In genomic region chr16:1871974-1872635, GRCh38 we compare ENCODE assay signal across 1 cellular context.
TF ChIP-seq lines count a peak whose summit lies in the region.

Gene MEIOB (minus strand): TSS chr16:1872164. CDS start chr16:1868175, 3,989 bp downstream.

TF ChIP-seq in WTC11, 78 proteins besides CTCF, POLR2A, EP300 and RAD21 (continued from another document and continues in another):
- TF ChIP-seq ATF2 (CRISPR knock-in tag; IDR thresholded peaks at IDR 0.05; ENCODE audit: borderline replicate concordance, low read depth) (no peak), ZNF121 (CRISPR knock-in tag; IDR thresholded peaks at IDR 0.05) (no peak), PRRX2 (CRISPR knock-in tag; IDR thresholded peaks at IDR 0.05) (no peak), NR2C2 (CRISPR knock-in tag; IDR thresholded peaks at IDR 0.05) (no peak), NFATC4 (CRISPR knock-in tag; IDR thresholded peaks at IDR 0.05) (no peak), TCF7 (CRISPR knock-in tag; IDR thresholded peaks at IDR 0.05; ENCODE audit: low read depth) (peak; percentile 89), ZNF317 (CRISPR knock-in tag; IDR thresholded peaks at IDR 0.05; ENCODE audit: borderline replicate concordance, low read depth) (no peak), FOXJ3 (CRISPR knock-in tag; IDR thresholded peaks at IDR 0.05; ENCODE audit: borderline replicate concordance) (no peak), ZNF416 (CRISPR knock-in tag; IDR thresholded peaks at IDR 0.05) (no peak), ZNF671 (CRISPR knock-in tag; IDR thresholded peaks at IDR 0.05) (no peak), JUN (CRISPR knock-in tag; IDR thresholded peaks at IDR 0.05) (no peak), ZBTB21 (CRISPR knock-in tag; IDR thresholded peaks at IDR 0.05; ENCODE audit: borderline replicate concordance) (no peak), TEAD1 (CRISPR knock-in tag; IDR thresholded peaks at IDR 0.05) (0 out of 2 replicates have a peak, but pooled peaks have one; percentile 35), MLX (CRISPR knock-in tag; IDR thresholded peaks at IDR 0.05) (no peak), RORB (CRISPR knock-in tag; IDR thresholded peaks at IDR 0.05) (no peak), TP53 (CRISPR knock-in tag; IDR thresholded peaks at IDR 0.05) (peak; percentile 60; the same call in 1 of the 2 replicates), ZNF138 (CRISPR knock-in tag; conservative IDR thresholded peaks at IDR 0.05) (no peak), SP1 (CRISPR knock-in tag; conservative IDR thresholded peaks at IDR 0.05) (peak; percentile 91), GABPB1 (CRISPR knock-in tag; IDR thresholded peaks at IDR 0.05) (no peak), IRF1 (CRISPR knock-in tag; IDR thresholded peaks at IDR 0.05) (no peak), NFYB (CRISPR knock-in tag; conservative IDR thresholded peaks at IDR 0.05; ENCODE audit: low read depth) (peak; percentile 31; the same call in 1 of the 2 replicates), ATF3 (CRISPR knock-in tag; conservative IDR thresholded peaks at IDR 0.05) (no peak), CREM (CRISPR knock-in tag; IDR thresholded peaks at IDR 0.05) (0 out of 2 replicates have a peak, but pooled peaks have one; percentile 24), ATF1 (CRISPR knock-in tag; IDR thresholded peaks at IDR 0.05) (no peak), TEAD4 (CRISPR knock-in tag; IDR thresholded peaks at IDR 0.05) (no peak), ZNF219 (CRISPR knock-in tag; IDR thresholded peaks at IDR 0.05; ENCODE audit: borderline replicate concordance) (no peak), PRDM15 (CRISPR knock-in tag; IDR thresholded peaks at IDR 0.05) (no peak)
- TF ChIP-seq, protein P1, sequence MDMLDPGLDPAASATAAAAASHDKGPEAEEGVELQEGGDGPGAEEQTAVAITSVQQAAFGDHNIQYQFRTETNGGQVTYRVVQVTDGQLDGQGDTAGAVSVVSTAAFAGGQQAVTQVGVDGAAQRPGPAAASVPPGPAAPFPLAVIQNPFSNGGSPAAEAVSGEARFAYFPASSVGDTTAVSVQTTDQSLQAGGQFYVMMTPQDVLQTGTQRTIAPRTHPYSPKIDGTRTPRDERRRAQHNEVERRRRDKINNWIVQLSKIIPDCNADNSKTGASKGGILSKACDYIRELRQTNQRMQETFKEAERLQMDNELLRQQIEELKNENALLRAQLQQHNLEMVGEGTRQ (CRISPR knock-in tag; IDR thresholded peaks at IDR 0.05), result no peak
- TF ChIP-seq, protein P2, sequence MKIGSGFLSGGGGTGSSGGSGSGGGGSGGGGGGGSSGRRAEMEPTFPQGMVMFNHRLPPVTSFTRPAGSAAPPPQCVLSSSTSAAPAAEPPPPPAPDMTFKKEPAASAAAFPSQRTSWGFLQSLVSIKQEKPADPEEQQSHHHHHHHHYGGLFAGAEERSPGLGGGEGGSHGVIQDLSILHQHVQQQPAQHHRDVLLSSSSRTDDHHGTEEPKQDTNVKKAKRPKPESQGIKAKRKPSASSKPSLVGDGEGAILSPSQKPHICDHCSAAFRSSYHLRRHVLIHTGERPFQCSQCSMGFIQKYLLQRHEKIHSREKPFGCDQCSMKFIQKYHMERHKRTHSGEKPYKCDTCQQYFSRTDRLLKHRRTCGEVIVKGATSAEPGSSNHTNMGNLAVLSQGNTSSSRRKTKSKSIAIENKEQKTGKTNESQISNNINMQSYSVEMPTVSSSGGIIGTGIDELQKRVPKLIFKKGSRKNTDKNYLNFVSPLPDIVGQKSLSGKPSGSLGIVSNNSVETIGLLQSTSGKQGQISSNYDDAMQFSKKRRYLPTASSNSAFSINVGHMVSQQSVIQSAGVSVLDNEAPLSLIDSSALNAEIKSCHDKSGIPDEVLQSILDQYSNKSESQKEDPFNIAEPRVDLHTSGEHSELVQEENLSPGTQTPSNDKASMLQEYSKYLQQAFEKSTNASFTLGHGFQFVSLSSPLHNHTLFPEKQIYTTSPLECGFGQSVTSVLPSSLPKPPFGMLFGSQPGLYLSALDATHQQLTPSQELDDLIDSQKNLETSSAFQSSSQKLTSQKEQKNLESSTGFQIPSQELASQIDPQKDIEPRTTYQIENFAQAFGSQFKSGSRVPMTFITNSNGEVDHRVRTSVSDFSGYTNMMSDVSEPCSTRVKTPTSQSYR (CRISPR knock-in tag; IDR thresholded peaks at IDR 0.05), result no peak
- TF ChIP-seq, protein P3, sequence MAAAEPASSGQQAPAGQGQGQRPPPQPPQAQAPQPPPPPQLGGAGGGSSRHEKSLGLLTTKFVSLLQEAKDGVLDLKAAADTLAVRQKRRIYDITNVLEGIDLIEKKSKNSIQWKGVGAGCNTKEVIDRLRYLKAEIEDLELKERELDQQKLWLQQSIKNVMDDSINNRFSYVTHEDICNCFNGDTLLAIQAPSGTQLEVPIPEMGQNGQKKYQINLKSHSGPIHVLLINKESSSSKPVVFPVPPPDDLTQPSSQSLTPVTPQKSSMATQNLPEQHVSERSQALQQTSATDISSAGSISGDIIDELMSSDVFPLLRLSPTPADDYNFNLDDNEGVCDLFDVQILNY (CRISPR knock-in tag; IDR thresholded peaks at IDR 0.05), result peak; percentile 51; the same call in 1 of the 2 replicates
- TF ChIP-seq, protein P4, sequence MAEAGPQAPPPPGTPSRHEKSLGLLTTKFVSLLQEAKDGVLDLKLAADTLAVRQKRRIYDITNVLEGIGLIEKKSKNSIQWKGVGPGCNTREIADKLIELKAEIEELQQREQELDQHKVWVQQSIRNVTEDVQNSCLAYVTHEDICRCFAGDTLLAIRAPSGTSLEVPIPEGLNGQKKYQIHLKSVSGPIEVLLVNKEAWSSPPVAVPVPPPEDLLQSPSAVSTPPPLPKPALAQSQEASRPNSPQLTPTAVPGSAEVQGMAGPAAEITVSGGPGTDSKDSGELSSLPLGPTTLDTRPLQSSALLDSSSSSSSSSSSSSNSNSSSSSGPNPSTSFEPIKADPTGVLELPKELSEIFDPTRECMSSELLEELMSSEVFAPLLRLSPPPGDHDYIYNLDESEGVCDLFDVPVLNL (CRISPR knock-in tag; IDR thresholded peaks at IDR 0.05; ENCODE audit: borderline replicate concordance, low read depth), result no peak
- TF ChIP-seq, protein P5, sequence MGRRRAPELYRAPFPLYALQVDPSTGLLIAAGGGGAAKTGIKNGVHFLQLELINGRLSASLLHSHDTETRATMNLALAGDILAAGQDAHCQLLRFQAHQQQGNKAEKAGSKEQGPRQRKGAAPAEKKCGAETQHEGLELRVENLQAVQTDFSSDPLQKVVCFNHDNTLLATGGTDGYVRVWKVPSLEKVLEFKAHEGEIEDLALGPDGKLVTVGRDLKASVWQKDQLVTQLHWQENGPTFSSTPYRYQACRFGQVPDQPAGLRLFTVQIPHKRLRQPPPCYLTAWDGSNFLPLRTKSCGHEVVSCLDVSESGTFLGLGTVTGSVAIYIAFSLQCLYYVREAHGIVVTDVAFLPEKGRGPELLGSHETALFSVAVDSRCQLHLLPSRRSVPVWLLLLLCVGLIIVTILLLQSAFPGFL (CRISPR knock-in tag; IDR thresholded peaks at IDR 0.05; ENCODE audit: borderline replicate concordance), result no peak
- TF ChIP-seq, protein P6, sequence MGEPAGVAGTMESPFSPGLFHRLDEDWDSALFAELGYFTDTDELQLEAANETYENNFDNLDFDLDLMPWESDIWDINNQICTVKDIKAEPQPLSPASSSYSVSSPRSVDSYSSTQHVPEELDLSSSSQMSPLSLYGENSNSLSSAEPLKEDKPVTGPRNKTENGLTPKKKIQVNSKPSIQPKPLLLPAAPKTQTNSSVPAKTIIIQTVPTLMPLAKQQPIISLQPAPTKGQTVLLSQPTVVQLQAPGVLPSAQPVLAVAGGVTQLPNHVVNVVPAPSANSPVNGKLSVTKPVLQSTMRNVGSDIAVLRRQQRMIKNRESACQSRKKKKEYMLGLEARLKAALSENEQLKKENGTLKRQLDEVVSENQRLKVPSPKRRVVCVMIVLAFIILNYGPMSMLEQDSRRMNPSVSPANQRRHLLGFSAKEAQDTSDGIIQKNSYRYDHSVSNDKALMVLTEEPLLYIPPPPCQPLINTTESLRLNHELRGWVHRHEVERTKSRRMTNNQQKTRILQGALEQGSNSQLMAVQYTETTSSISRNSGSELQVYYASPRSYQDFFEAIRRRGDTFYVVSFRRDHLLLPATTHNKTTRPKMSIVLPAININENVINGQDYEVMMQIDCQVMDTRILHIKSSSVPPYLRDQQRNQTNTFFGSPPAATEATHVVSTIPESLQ (CRISPR knock-in tag; IDR thresholded peaks at IDR 0.05), result no peak
- TF ChIP-seq, protein P7, sequence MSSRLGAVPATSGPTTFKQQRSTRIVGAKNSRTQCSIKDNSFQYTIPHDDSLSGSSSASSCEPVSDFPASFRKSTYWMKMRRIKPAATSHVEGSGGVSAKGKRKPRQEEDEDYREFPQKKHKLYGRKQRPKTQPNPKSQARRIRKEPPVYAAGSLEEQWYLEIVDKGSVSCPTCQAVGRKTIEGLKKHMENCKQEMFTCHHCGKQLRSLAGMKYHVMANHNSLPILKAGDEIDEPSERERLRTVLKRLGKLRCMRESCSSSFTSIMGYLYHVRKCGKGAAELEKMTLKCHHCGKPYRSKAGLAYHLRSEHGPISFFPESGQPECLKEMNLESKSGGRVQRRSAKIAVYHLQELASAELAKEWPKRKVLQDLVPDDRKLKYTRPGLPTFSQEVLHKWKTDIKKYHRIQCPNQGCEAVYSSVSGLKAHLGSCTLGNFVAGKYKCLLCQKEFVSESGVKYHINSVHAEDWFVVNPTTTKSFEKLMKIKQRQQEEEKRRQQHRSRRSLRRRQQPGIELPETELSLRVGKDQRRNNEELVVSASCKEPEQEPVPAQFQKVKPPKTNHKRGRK (CRISPR knock-in tag; IDR thresholded peaks at IDR 0.05; ENCODE audit: borderline replicate concordance), result no peak
- TF ChIP-seq, protein P8, sequence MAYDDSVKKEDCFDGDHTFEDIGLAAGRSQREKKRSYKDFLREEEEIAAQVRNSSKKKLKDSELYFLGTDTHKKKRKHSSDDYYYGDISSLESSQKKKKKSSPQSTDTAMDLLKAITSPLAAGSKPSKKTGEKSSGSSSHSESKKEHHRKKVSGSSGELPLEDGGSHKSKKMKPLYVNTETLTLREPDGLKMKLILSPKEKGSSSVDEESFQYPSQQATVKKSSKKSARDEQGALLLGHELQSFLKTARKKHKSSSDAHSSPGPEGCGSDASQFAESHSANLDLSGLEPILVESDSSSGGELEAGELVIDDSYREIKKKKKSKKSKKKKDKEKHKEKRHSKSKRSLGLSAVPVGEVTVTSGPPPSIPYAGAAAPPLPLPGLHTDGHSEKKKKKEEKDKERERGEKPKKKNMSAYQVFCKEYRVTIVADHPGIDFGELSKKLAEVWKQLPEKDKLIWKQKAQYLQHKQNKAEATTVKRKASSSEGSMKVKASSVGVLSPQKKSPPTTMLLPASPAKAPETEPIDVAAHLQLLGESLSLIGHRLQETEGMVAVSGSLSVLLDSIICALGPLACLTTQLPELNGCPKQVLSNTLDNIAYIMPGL (CRISPR knock-in tag; IDR thresholded peaks at IDR 0.05), result no peak
- TF ChIP-seq, protein P9, sequence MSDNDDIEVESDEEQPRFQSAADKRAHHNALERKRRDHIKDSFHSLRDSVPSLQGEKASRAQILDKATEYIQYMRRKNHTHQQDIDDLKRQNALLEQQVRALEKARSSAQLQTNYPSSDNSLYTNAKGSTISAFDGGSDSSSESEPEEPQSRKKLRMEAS (CRISPR knock-in tag; IDR thresholded peaks at IDR 0.05), result peak; percentile 92; the same call in 1 of the 2 replicates
